Comparison of ENCODE assay signal across 18 cellular contexts in genomic region chr2:156826342-156826933, GRCh38.
DNase-seq lines count a peak whose midpoint lies in the region; ATAC-seq and FAIRE-seq lines count a peak whose summit lies in the region.
"Had no signal": no experiment of that assay in that cellular context is flagged by ENCODE, and none has a peak within 500 bp of the region (broad histone marks: within the 10 kb centered on the region; RNA-seq: fewer than 3 reads in every experiment).

No MANE protein-coding gene starts in this region.

- DNase-seq in ACHN (peak; percentile 4), HTR-8/SVneo (ENCODE audit: insufficient read length, low spot score) (peak; percentile 9), cerebellar cortex (ENCODE audit: low spot score) (peak; percentile 67), left kidney (ENCODE audit: low read depth, low spot score) (peak; percentile 18)
- DNase-seq in activated T-cell treated with anti-CD3 and anti-CD28 coated beads, Interleukin-2, amount 50 U/mL, for 48 hours: no peak
- DNase-seq in stimulated activated CD4-positive, alpha-beta T cell treated with anti-CD3 and anti-CD28 coated beads, Interleukin-1b, Interleukin-23, amount 100 ng/mL, for 48 hours: no peak
- DNase-seq in activated CD4-positive, alpha-beta T cell treated with anti-CD3 and anti-CD28 coated beads for 1 hour: no peak
- DNase-seq: activated CD4-positive, alpha-beta T cell treated with anti-CD3 and anti-CD28 coated beads, Interleukin-2, amount 50 U/mL, for 4 hours; activated gamma-delta T cell; DND-41; KBM-7; NCI-H1694 treated with DMSO at 0.1 percent for 48 hours; occipital lobe; SHP77; T1000 had no signal

- no peak for ATAC-seq in GM21825 (IDR thresholded peaks at IDR 0.05; ENCODE audit: unreplicated experiment)

- no peak for FAIRE-seq in HTR-8/SVneo (lab: Jason Lieb, UNC)
- FAIRE-seq: endothelial cell of umbilical vein, GM19239 had no signal

- in situ Hi-C loops in ACHN (cut with HindIII; ENCODE audit: low pct_ligation_motif_present, low pct_unique_long_range_greater_than_20kb, low sequenced_read_pairs): no loop called here

Comparison
In these comparisons a context has a peak if more than half of its experiments do, and no peak if none do; other contexts are left out.
1. DNase-seq: peak in ACHN (single experiment), HTR-8/SVneo (single experiment), cerebellar cortex (single experiment) and left kidney (single experiment); none in activated T-cell treated with anti-CD3 and anti-CD28 coated beads, Interleukin-2, amount 50 U/mL, for 48 hours (0 of 2), stimulated activated CD4-positive, alpha-beta T cell treated with anti-CD3 and anti-CD28 coated beads, Interleukin-1b, Interleukin-23, amount 100 ng/mL, for 48 hours (single experiment) and activated CD4-positive, alpha-beta T cell treated with anti-CD3 and anti-CD28 coated beads for 1 hour (single experiment).